ENCODE assay signal across 26 cellular contexts in genomic region chr7:2325028-2325625, GRCh38. TPM values are rescaled to one million over a fixed set of nuclear protein-coding genes. Genes with fewer than 3 reads are reported as not detected.
DNase-seq lines count a peak whose midpoint lies in the region; TF ChIP-seq lines count a peak whose summit lies in the region.
"Had no signal": no experiment of that assay in that cellular context is flagged by ENCODE, and none has a peak within 500 bp of the region (broad histone marks: within the 10 kb centered on the region; RNA-seq: fewer than 3 reads in every experiment).

No MANE protein-coding gene starts in this region.

- no peak for TF ChIP-seq POLR2A in prostate gland (IDR thresholded peaks at IDR 0.05)

- H3K27ac ChIP-seq in left ventricle myocardium inferior (replicated peaks) (peak overlapping the region; percentile 30), prostate gland (no peak overlapping the region)
- H3K27ac ChIP-seq: gastrocnemius medialis, pancreas, Peyer's patch, tibial artery had no signal

- H3K27me3 ChIP-seq in left ventricle myocardium inferior (ENCODE audit: low read depth) (no peaks in the 10 kb centered on the region), prostate gland (replicated peaks; ENCODE audit: insufficient read depth) (no peaks in the 10 kb centered on the region)
- H3K27me3 ChIP-seq: gastrocnemius medialis, MG63, pancreas, Peyer's patch, tibial artery had no signal

- peak; percentile 63 to 69 for DNase-seq in AML-193 (lab: John Stamatoyannopoulos, UW)
- peak; percentile 94 for DNase-seq in GF-D8 (lab: John Stamatoyannopoulos, UW)
- DNase-seq in SKM-1 treated with dmso at 0.1 percent for 144 hours (lab: John Stamatoyannopoulos, UW; ENCODE audit: unreplicated experiment) = peak; percentile 32
- no peak for DNase-seq in left ventricle myocardium inferior
- DNase-seq in DMS53 (lab: John Stamatoyannopoulos, UW) = no peak
- no peak for DNase-seq in NCI-H1417 treated with DMSO at 0.1 percent for 48 hours (lab: John Stamatoyannopoulos, UW)
- no peak for DNase-seq in activated T-helper 1 cell treated with anti-CD3 and anti-CD28 coated beads, Interleukin-12 subunit alpha, Interleukin-12 subunit beta, Interleukin-2, Interleukin-4 antibody, amounts not matched to agents 30 ng/mL and 10 ng/mL and 1 ng/mL, durations not matched to agents 14 hours and 24 hours and 36 hours (ENCODE audit: low spot score)
- DNase-seq in prostate gland (ENCODE audit: low spot score) = no peak
- DNase-seq: activated CD4-positive, alpha-beta T cell treated with anti-CD3 and anti-CD28 coated beads for 36 hours; CD8-positive, alpha-beta T cell; effector CD8-positive, alpha-beta T cell; gastrocnemius medialis; HFFc6; IMR-90; MG63; naive thymus-derived CD8-positive, alpha-beta T cell; NCI-H187 treated with DMSO at 0.1 percent for 48 hours; NCI-H345; pancreas; Peyer's patch; SK-N-SH; stimulated activated CD4-positive, alpha-beta T cell treated with anti-CD3 and anti-CD28 coated beads, Interleukin-2, amount 100 ng/mL, for 24 hours; stimulated activated naive CD4-positive, alpha-beta T cell treated with Interleukin-2 at 50 U/mL for 16 hours; T1000; tibial artery had no signal

- H3K9me3 ChIP-seq in left ventricle myocardium inferior (replicated peaks) (no peaks in the 10 kb centered on the region), prostate gland (no peaks in the 10 kb centered on the region)
- H3K9me3 ChIP-seq: gastrocnemius medialis, MG63, pancreas, Peyer's patch, SK-N-SH, tibial artery had no signal

- H3K36me3 ChIP-seq in left ventricle myocardium inferior = no peaks in the 10 kb centered on the region
- H3K36me3 ChIP-seq in prostate gland = no peaks in the 10 kb centered on the region
- H3K36me3 ChIP-seq: gastrocnemius medialis, MG63, pancreas, Peyer's patch, tibial artery had no signal

- no peaks in the 10 kb centered on the region for H3K9me3 Mint-ChIP-seq in activated T-helper 1 cell treated with anti-CD3 and anti-CD28 coated beads, Interleukin-12 subunit alpha, Interleukin-12 subunit beta, Interleukin-2, Interleukin-4 antibody, amounts not matched to agents 30 ng/mL and 10 ng/mL and 1 ng/mL, durations not matched to agents 14 hours and 24 hours and 36 hours
- H3K9me3 Mint-ChIP-seq: activated naive CD4-positive, alpha-beta T cell treated with anti-CD3 and anti-CD28 coated beads, Interleukin-2, amount 50 U/mL, for 24 hours; CD8-positive, alpha-beta T cell; HFFc6; naive thymus-derived CD8-positive, alpha-beta T cell had no signal

- no peak overlapping the region for H3K4me3 Mint-ChIP-seq in activated T-helper 1 cell treated with anti-CD3 and anti-CD28 coated beads, Interleukin-12 subunit alpha, Interleukin-12 subunit beta, Interleukin-2, Interleukin-4 antibody, amounts not matched to agents 30 ng/mL and 10 ng/mL and 1 ng/mL, durations not matched to agents 14 hours and 24 hours and 36 hours
- H3K4me3 Mint-ChIP-seq: activated CD4-positive, alpha-beta T cell treated with anti-CD3 and anti-CD28 coated beads for 36 hours; activated naive CD4-positive, alpha-beta T cell treated with anti-CD3 and anti-CD28 coated beads, Interleukin-2, amount 50 U/mL, for 24 hours; CD8-positive, alpha-beta T cell; HFFc6; naive thymus-derived CD8-positive, alpha-beta T cell had no signal

- no peaks in the 10 kb centered on the region for H3K27me3 Mint-ChIP-seq in activated T-helper 1 cell treated with anti-CD3 and anti-CD28 coated beads, Interleukin-12 subunit alpha, Interleukin-12 subunit beta, Interleukin-2, Interleukin-4 antibody, amounts not matched to agents 30 ng/mL and 10 ng/mL and 1 ng/mL, durations not matched to agents 14 hours and 24 hours and 36 hours (ENCODE audit: insufficient read depth)
- H3K27me3 Mint-ChIP-seq: activated CD4-positive, alpha-beta T cell treated with anti-CD3 and anti-CD28 coated beads for 36 hours; activated naive CD4-positive, alpha-beta T cell treated with anti-CD3 and anti-CD28 coated beads, Interleukin-2, amount 50 U/mL, for 24 hours had no signal

- no peaks in the 10 kb centered on the region for H3K4me1 ChIP-seq in left ventricle myocardium inferior
- H3K4me1 ChIP-seq in prostate gland (replicated peaks) = no peaks in the 10 kb centered on the region
- H3K4me1 ChIP-seq: gastrocnemius medialis, pancreas, Peyer's patch, tibial artery had no signal

- intact Hi-C loops in left ventricle myocardium inferior (cut with micrococcal nuclease) (no loop called here), prostate gland (cut with DNase I) (no loop called here)
- intact Hi-C loops in activated T-helper 1 cell treated with anti-CD3 and anti-CD28 coated beads, Interleukin-12 subunit alpha, Interleukin-12 subunit beta, Interleukin-2, Interleukin-4 antibody, amounts not matched to agents 30 ng/mL and 10 ng/mL and 1 ng/mL, durations not matched to agents 14 hours and 24 hours and 36 hours (cut with micrococcal nuclease) = no loop called here

- H3K27ac Mint-ChIP-seq in activated T-helper 1 cell treated with anti-CD3 and anti-CD28 coated beads, Interleukin-12 subunit alpha, Interleukin-12 subunit beta, Interleukin-2, Interleukin-4 antibody, amounts not matched to agents 30 ng/mL and 10 ng/mL and 1 ng/mL, durations not matched to agents 14 hours and 24 hours and 36 hours = no peak overlapping the region
- H3K27ac Mint-ChIP-seq: activated CD4-positive, alpha-beta T cell treated with anti-CD3 and anti-CD28 coated beads for 36 hours; activated naive CD4-positive, alpha-beta T cell treated with anti-CD3 and anti-CD28 coated beads, Interleukin-2, amount 50 U/mL, for 24 hours; CD8-positive, alpha-beta T cell; HFFc6; naive thymus-derived CD8-positive, alpha-beta T cell had no signal

- H3K4me3 ChIP-seq in left ventricle myocardium inferior = no peak overlapping the region
- H3K4me3 ChIP-seq in prostate gland = no peak overlapping the region
- H3K4me3 ChIP-seq: gastrocnemius medialis, MG63, pancreas, Peyer's patch, tibial artery had no signal

- TF ChIP-seq CTCF in left ventricle myocardium inferior (IDR thresholded peaks at IDR 0.05; ENCODE audit: borderline replicate concordance) (no peak), prostate gland (IDR thresholded peaks at IDR 0.05) (no peak)

- H3K4me1 Mint-ChIP-seq in activated T-helper 1 cell treated with anti-CD3 and anti-CD28 coated beads, Interleukin-12 subunit alpha, Interleukin-12 subunit beta, Interleukin-2, Interleukin-4 antibody, amounts not matched to agents 30 ng/mL and 10 ng/mL and 1 ng/mL, durations not matched to agents 14 hours and 24 hours and 36 hours (ENCODE audit: low read depth) = no peaks in the 10 kb centered on the region
- H3K4me1 Mint-ChIP-seq: activated CD4-positive, alpha-beta T cell treated with anti-CD3 and anti-CD28 coated beads for 36 hours; activated naive CD4-positive, alpha-beta T cell treated with anti-CD3 and anti-CD28 coated beads, Interleukin-2, amount 50 U/mL, for 24 hours had no signal

- WGBS in prostate gland = 39% methylated on average over 5 of the region's 5 CpGs

- no peaks in the 10 kb centered on the region for H3K36me3 Mint-ChIP-seq in activated T-helper 1 cell treated with anti-CD3 and anti-CD28 coated beads, Interleukin-12 subunit alpha, Interleukin-12 subunit beta, Interleukin-2, Interleukin-4 antibody, amounts not matched to agents 30 ng/mL and 10 ng/mL and 1 ng/mL, durations not matched to agents 14 hours and 24 hours and 36 hours (ENCODE audit: low read depth)
- H3K36me3 Mint-ChIP-seq: activated naive CD4-positive, alpha-beta T cell treated with anti-CD3 and anti-CD28 coated beads, Interleukin-2, amount 50 U/mL, for 24 hours; CD8-positive, alpha-beta T cell; naive thymus-derived CD8-positive, alpha-beta T cell had no signal

RNA-seq across cellular contexts. Expression of gene SNX8, which starts 10.9 kb away (rescaled TPM):
- 16.8 TPM for total RNA-seq in left ventricle myocardium inferior
- total RNA-seq in activated T-helper 1 cell treated with anti-CD3 and anti-CD28 coated beads, Interleukin-12 subunit alpha, Interleukin-12 subunit beta, Interleukin-2, Interleukin-4 antibody, amounts not matched to agents 30 ng/mL and 10 ng/mL and 1 ng/mL, durations not matched to agents 14 hours and 24 hours and 36 hours = 40.8 and 41.8 TPM in 2 replicates
- total RNA-seq in prostate gland = 10 to 100 TPM; 10.7 to 29.2 TPM

RNA-seq across cellular contexts. Expression of gene EIF3B, which starts 29.5 kb away (rescaled TPM):
- total RNA-seq in left ventricle myocardium inferior = 68.9 TPM
- total RNA-seq in activated T-helper 1 cell treated with anti-CD3 and anti-CD28 coated beads, Interleukin-12 subunit alpha, Interleukin-12 subunit beta, Interleukin-2, Interleukin-4 antibody, amounts not matched to agents 30 ng/mL and 10 ng/mL and 1 ng/mL, durations not matched to agents 14 hours and 24 hours and 36 hours = 269 and 270 TPM in 2 replicates
- total RNA-seq in prostate gland = 100 to 1,000 TPM; 141 to 220 TPM

Comparison
In these comparisons a context has a peak if more than half of its experiments do, and no peak if none do; other contexts are left out.
1. DNase-seq: peak in AML-193 (2 of 2), GF-D8 (single experiment) and SKM-1 treated with dmso at 0.1 percent for 144 hours (single experiment); none in left ventricle myocardium inferior (single experiment), DMS53 (single experiment), NCI-H1417 treated with DMSO at 0.1 percent for 48 hours (single experiment), activated T-helper 1 cell treated with anti-CD3 and anti-CD28 coated beads, Interleukin-12 subunit alpha, Interleukin-12 subunit beta, Interleukin-2, Interleukin-4 antibody, amounts not matched to agents 30 ng/mL and 10 ng/mL and 1 ng/mL, durations not matched to agents 14 hours and 24 hours and 36 hours (single experiment) and prostate gland (single experiment).